ENCODE assay signal across 11 cellular contexts in the genomic region with DNA sequence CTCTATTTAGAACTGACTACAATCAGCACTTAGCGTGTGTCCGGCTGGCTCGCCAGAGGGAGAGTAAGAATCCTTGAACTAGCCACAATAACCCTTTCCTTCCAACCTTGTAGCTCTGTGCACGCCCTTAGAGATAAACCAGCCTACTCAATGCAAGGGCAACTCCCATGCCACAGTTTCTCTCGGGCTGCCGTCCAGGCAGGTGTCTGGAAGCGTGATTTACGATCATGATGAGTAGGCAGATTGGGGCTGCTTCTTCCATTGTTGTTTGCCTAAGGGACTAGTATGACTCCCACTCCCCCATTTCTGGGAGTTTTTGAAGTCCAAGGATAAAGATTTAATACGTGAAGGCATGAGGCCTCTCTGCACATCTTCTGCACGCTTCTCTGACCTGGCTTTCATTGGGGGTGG.
DNase-seq lines count a peak whose midpoint lies in the region; ATAC-seq, FAIRE-seq and TF ChIP-seq lines count a peak whose summit lies in the region.
"Had no signal": no experiment of that assay in that cellular context is flagged by ENCODE, and none has a peak within 500 bp of the region (broad histone marks: within the 10 kb centered on the region; RNA-seq: fewer than 3 reads in every experiment).

No MANE protein-coding gene starts in this region.

- no peak overlapping the region for H3K4me3 ChIP-seq in keratinocyte (ENCODE audit: control insufficient read depth in 2 of 3, extremely low read depth in 1 of 3, insufficient read depth in 2 of 3, low read depth in 1 of 3, low read length in 3 of 3)
- no peak overlapping the region for H3K4me3 ChIP-seq in aorta (ENCODE audit: low read length in 2 of 2)
- H3K4me3 ChIP-seq: ascending aorta had no signal

- no peaks in the 10 kb centered on the region for H3K27me3 ChIP-seq in keratinocyte (ENCODE audit: control insufficient read depth, extremely low read depth, insufficient read depth, low read length)
- no peaks in the 10 kb centered on the region for H3K27me3 ChIP-seq in aorta (ENCODE audit: control insufficient read depth in 1 of 2, insufficient read depth in 2 of 2, low read length in 1 of 2)
- H3K27me3 ChIP-seq: ascending aorta had no signal

- ATAC-seq in left ventricle myocardium superior: peak; percentile 40
- no peak for ATAC-seq in aorta (ENCODE audit: low FRiP score)
- no peak for ATAC-seq in GM18517 (IDR thresholded peaks at IDR 0.05; ENCODE audit: unreplicated experiment)
- ATAC-seq: WTC11 had no signal

- peak overlapping the region; percentile 1 for H3K4me2 ChIP-seq in keratinocyte (ENCODE audit: control insufficient read depth, extremely low read depth, insufficient read depth, low read depth, low read length)

- no peaks in the 10 kb centered on the region for H3K9me1 ChIP-seq in keratinocyte (ENCODE audit: control insufficient read depth, extremely low read depth, insufficient read depth, low read length)

- FAIRE-seq in keratinocyte (lab: Jason Lieb, UNC): peak; percentile 72

- no peaks in the 10 kb centered on the region for H3K79me2 ChIP-seq in keratinocyte (ENCODE audit: control insufficient read depth, insufficient read depth, low read length)

- DNase-seq in left ventricle myocardium superior (no peak), cardiac septum (ENCODE audit: low spot score) (no peak), SHP77 (lab: John Stamatoyannopoulos, UW) (peak; percentile 43 to 63), keratinocyte (ENCODE audit: low read depth, low spot score) (no peak), aorta (no peak), CD1c-positive myeloid dendritic cell (ENCODE audit: extremely low spot score) (no peak)
- no peak for DNase-seq in activated CD8-positive, alpha-beta memory T cell treated with anti-CD3 and anti-CD28 coated beads, Interleukin-2, amount 50 U/mL, for 4 hours
- DNase-seq: NCI-H187 treated with DMSO at 0.1 percent for 48 hours had no signal

- no peaks in the 10 kb centered on the region for H3K36me3 ChIP-seq in keratinocyte (ENCODE audit: control insufficient read depth in 2 of 2, extremely low read depth in 1 of 2, insufficient read depth in 2 of 2, low read length in 2 of 2)
- no peaks in the 10 kb centered on the region for H3K36me3 ChIP-seq in aorta (ENCODE audit: control insufficient read depth in 1 of 2, insufficient read depth in 2 of 2, low read length in 1 of 2)
- H3K36me3 ChIP-seq: ascending aorta had no signal

- WGBS in aorta, 2 donors: 47 to 48% methylated on average over 10 of the region's 10 CpGs

- dilution Hi-C loops in keratinocyte (cut with MboI; ENCODE audit: extremely low pct_ligation_motif_present, low sequenced_read_pairs): no loop called here

- H4K20me1 ChIP-seq in keratinocyte (ENCODE audit: control insufficient read depth, extremely low read depth, insufficient read depth, low read length): no peaks in the 10 kb centered on the region

- H3K4me1 ChIP-seq in keratinocyte (ENCODE audit: control insufficient read depth, extremely low read depth, insufficient read depth, low read length) (peaks cover 13% of the 10 kb centered on the region), aorta (ENCODE audit: control insufficient read depth in 1 of 2, insufficient read depth in 2 of 2, low read length in 2 of 2) (no peaks in the 10 kb centered on the region)
- H3K4me1 ChIP-seq: ascending aorta had no signal

- TF ChIP-seq CTCF in keratinocyte (optimal IDR thresholded peaks at IDR 0.05 in 1 of 3, IDR thresholded peaks at IDR 0.05 in 1 of 3, conservative IDR thresholded peaks at IDR 0.05 in 1 of 3; ENCODE audit: extremely low read depth in 1 of 3, insufficient read depth in 2 of 3, low read length in 3 of 3): no peak

- no peak overlapping the region for H3K9ac ChIP-seq in keratinocyte (ENCODE audit: control insufficient read depth, extremely low read depth, insufficient read depth, low read length)

- H3K27ac ChIP-seq in keratinocyte (ENCODE audit: control insufficient read depth, insufficient read depth, low read length) (no peak overlapping the region), aorta (ENCODE audit: low read depth in 1 of 2, low read length in 2 of 2) (no peak overlapping the region)
- H3K27ac ChIP-seq: ascending aorta had no signal

- intact Hi-C loops in left ventricle myocardium superior (cut with micrococcal nuclease) (no loop called here), cardiac septum (cut with DNase I) (no loop called here), aorta (cut with DNase I) (no loop called here)

- H2AFZ ChIP-seq in keratinocyte (ENCODE audit: control insufficient read depth, low read length): no peak overlapping the region

- H3K9me3 ChIP-seq in keratinocyte (ENCODE audit: control insufficient read depth, low read depth, low read length) (no peaks in the 10 kb centered on the region), aorta (ENCODE audit: control insufficient read depth, low read length) (no peaks in the 10 kb centered on the region)
- H3K9me3 ChIP-seq: ascending aorta had no signal

Comparison
In these comparisons a context has a peak if more than half of its experiments do, and no peak if none do; other contexts are left out.
1. DNase-seq: peak in SHP77 (2 of 2); none in left ventricle myocardium superior (single experiment), cardiac septum (single experiment), keratinocyte (single experiment), activated CD8-positive, alpha-beta memory T cell treated with anti-CD3 and anti-CD28 coated beads, Interleukin-2, amount 50 U/mL, for 4 hours (single experiment), aorta (0 of 2) and CD1c-positive myeloid dendritic cell (single experiment).